In genomic region chr20:57496592-57496991, GRCh38 we compare ENCODE assay signal across 10 cellular contexts. TPM values are rescaled to one million over a fixed set of nuclear protein-coding genes. Genes with fewer than 3 reads are reported as not detected.
"Had no signal": no experiment of that assay in that cellular context is flagged by ENCODE, and none has a peak within 500 bp of the region (broad histone marks: within the 10 kb centered on the region; RNA-seq: fewer than 3 reads in every experiment).

No MANE protein-coding gene starts in this region.

- H3K9me3 ChIP-seq: HAP-1 had no signal

- ATAC-seq: HCT116 had no signal

- H3K27ac ChIP-seq: GM23248, HL-60 had no signal

- H3K9ac ChIP-seq: GM23248 had no signal

- H3K4me3 ChIP-seq: GM23248, HAP-1 had no signal

- DNase-seq: GM23248, GOT3, H7, IMR-90, KBM-7 had no signal

- H3K36me3 ChIP-seq: HAP-1 had no signal

- H2AFZ ChIP-seq: GM23248 had no signal

RNA-seq across cellular contexts. Expression of gene CTCFL, which starts 28.3 kb away (rescaled TPM):
- total RNA-seq: GM23248, H4, HT1080, IMR-90 had no signal
- polyA plus RNA-seq: GM23248, IMR-90 had no signal
